In the genomic region with DNA sequence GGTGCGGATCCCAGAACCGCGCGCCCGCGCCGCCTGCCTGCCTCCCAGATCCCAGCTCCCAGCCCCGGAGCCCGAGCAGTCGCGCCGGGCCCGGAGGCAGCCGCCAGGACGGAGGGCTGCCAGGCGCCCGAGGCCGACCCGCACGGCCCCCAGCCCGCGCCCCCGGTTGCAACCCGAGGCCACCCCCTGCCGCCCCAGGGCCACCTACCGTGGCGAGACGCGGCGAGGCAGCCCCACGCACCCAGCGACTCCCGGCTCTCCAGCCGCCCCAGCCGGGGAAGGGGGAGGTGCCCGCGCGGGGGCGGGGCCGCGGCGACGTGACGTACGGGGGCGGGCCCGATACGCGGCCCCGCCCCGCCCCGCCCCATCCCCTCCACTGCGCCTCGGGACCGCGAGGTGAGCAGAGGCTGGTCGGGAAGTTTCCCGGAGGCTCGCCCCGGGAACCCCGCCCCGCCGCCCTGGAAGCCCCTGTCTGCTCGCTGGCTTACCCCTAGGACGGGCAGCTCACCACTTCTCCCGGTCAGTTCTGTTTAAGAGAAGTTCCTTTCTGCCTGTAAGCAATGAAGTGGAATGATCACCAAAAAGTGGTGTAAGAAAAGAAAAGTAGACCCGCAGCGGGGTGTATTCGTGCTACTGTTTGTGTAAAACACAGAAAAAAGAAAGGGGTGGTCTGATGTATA, we compare ENCODE assay signal across 8 cellular contexts. TPM values are rescaled to one million over a fixed set of nuclear protein-coding genes. Genes with fewer than 3 reads are reported as not detected.
DNase-seq lines count a peak whose midpoint lies in the region; ATAC-seq, FAIRE-seq and TF ChIP-seq lines count a peak whose summit lies in the region.

TSS of gene TPST2 (minus strand) at position 288 of the 680 bp plus-strand sequence. CDS start 48,502 bp downstream, outside the sequence.

- FAIRE-seq in RCC 7860 (lab: Jason Lieb, UNC) = no peak

- H3K27me3 Mint-ChIP-seq in nephron progenitor cell (ENCODE audit: low read depth, poor library complexity) = peaks cover 14% of the 10 kb centered on the region
- no peaks in the 10 kb centered on the region for H3K27me3 Mint-ChIP-seq in stimulated activated naive CD8-positive, alpha-beta T cell treated with anti-CD3 and anti-CD28 coated beads, Interleukin-15, Interleukin-2, amounts not matched to agents 100 ng/mL and 50 ng/mL, for 24 hours

- peak; percentile 57 for ATAC-seq in GM19395 (IDR thresholded peaks at IDR 0.05; ENCODE audit: unreplicated experiment)

- no peak within 1 kb of the TSS for H3K27ac Mint-ChIP-seq in nephron progenitor cell
- peak within 1 kb of the TSS; percentile 90 for H3K27ac Mint-ChIP-seq in stimulated activated naive CD8-positive, alpha-beta T cell treated with anti-CD3 and anti-CD28 coated beads, Interleukin-15, Interleukin-2, amounts not matched to agents 100 ng/mL and 50 ng/mL, for 24 hours

- no peaks in the 10 kb centered on the region for H3K4me1 Mint-ChIP-seq in nephron progenitor cell
- H3K4me1 Mint-ChIP-seq in stimulated activated naive CD8-positive, alpha-beta T cell treated with anti-CD3 and anti-CD28 coated beads, Interleukin-15, Interleukin-2, amounts not matched to agents 100 ng/mL and 50 ng/mL, for 24 hours (ENCODE audit: low read depth) = peaks cover 85% of the 10 kb centered on the region

- DNase-seq in HL-60 (ENCODE audit: low read depth in 1 of 2, low spot score in 1 of 2) = peak in 1 of 2 experiments; percentile 53
- DNase-seq in RCC 7860 (ENCODE audit: low spot score) = peak; percentile 53
- peak; percentile 77 for DNase-seq in activated effector memory CD4-positive, alpha-beta T cell treated with Interleukin-2 at 50 U/mL for 16 hours
- DNase-seq in fibroblast of the aortic adventitia (ENCODE audit: low read depth) = peak; percentile 56
- peak; percentile 83 for DNase-seq in nephron progenitor cell

- TF ChIP-seq CTCF in C4-2B (conservative IDR thresholded peaks at IDR 0.05) (no peak), HL-60 (IDR thresholded peaks at IDR 0.05; ENCODE audit: insufficient read depth, low read length) (no peak), fibroblast of the aortic adventitia (IDR thresholded peaks at IDR 0.05; ENCODE audit: insufficient read depth, low read length) (no peak), nephron progenitor cell (IDR thresholded peaks at IDR 0.05) (no peak)

- peaks cover 9% of the 10 kb centered on the region for H3K36me3 Mint-ChIP-seq in nephron progenitor cell (ENCODE audit: low read depth)
- H3K36me3 Mint-ChIP-seq in stimulated activated naive CD8-positive, alpha-beta T cell treated with anti-CD3 and anti-CD28 coated beads, Interleukin-15, Interleukin-2, amounts not matched to agents 100 ng/mL and 50 ng/mL, for 24 hours (ENCODE audit: low read depth) = peaks cover 15% of the 10 kb centered on the region

- no peaks in the 10 kb centered on the region for H3K27me3 ChIP-seq in HL-60 (ENCODE audit: insufficient read depth, poor library complexity, severe bottlenecking)

- peak within 1 kb of the TSS; percentile 74 for H3K27ac ChIP-seq in C4-2B
- peak within 1 kb of the TSS; percentile 63 for H3K27ac ChIP-seq in HL-60 (replicated peaks)

- peak within 1 kb of the TSS; percentile 69 for H3K4me3 ChIP-seq in HL-60 (replicated peaks; ENCODE audit: insufficient read depth, low read length)
- H3K4me3 ChIP-seq in fibroblast of the aortic adventitia (ENCODE audit: low read depth, low read length) = peak within 1 kb of the TSS; percentile 79

- H3K9me3 Mint-ChIP-seq in nephron progenitor cell = peaks cover 10% of the 10 kb centered on the region
- H3K9me3 Mint-ChIP-seq in stimulated activated naive CD8-positive, alpha-beta T cell treated with anti-CD3 and anti-CD28 coated beads, Interleukin-15, Interleukin-2, amounts not matched to agents 100 ng/mL and 50 ng/mL, for 24 hours = no peaks in the 10 kb centered on the region

- H3K4me3 Mint-ChIP-seq in nephron progenitor cell = peak within 1 kb of the TSS; percentile 88
- peak within 1 kb of the TSS; percentile 90 for H3K4me3 Mint-ChIP-seq in stimulated activated naive CD8-positive, alpha-beta T cell treated with anti-CD3 and anti-CD28 coated beads, Interleukin-15, Interleukin-2, amounts not matched to agents 100 ng/mL and 50 ng/mL, for 24 hours

RNA-seq across cellular contexts. Expression of gene TPST2, which starts in this region (rescaled TPM):
- total RNA-seq in fibroblast of the aortic adventitia (ENCODE audit: low replicate concordance) = 15.5 and 48.1 TPM in 2 replicates
